30 cellular contexts compared by ENCODE assay signal in the genomic region with DNA sequence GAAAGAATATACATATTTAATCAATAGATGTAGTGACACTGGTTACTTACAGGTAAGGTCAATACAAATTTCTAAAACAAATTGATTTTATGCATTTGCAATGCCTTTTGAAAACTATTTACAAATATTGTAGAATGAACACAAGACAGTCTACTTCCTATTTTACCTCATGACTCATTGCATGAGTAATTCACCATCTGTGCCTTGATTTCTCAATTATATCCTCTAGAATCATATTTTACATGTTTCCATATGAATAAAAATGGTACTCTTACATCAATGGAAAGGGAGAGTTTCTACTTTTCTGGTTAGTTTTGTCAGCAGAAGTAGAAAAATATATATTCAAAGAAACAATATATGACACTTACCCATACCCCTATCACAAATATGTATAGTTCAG.
"Had no signal": no experiment of that assay in that cellular context is flagged by ENCODE, and none has a peak within 500 bp of the region (broad histone marks: within the 10 kb centered on the region; RNA-seq: fewer than 3 reads in every experiment).

No MANE protein-coding gene starts in this region.

- H3K4me3 Mint-ChIP-seq: activated naive CD4-positive, alpha-beta T cell treated with anti-CD3 and anti-CD28 coated beads for 36 hours; activated naive CD8-positive, alpha-beta T cell treated with anti-CD3 and anti-CD28 coated beads for 36 hours; activated T-helper 1 cell treated with anti-CD3 and anti-CD28 coated beads, Interleukin-12 subunit alpha, Interleukin-12 subunit beta, Interleukin-2, Interleukin-4 antibody, amounts not matched to agents 30 ng/mL and 10 ng/mL and 1 ng/mL, durations not matched to agents 14 hours and 24 hours and 36 hours; effector memory CD8-positive, alpha-beta T cell; mesothelial cell of epicardium; naive thymus-derived CD4-positive, alpha-beta T cell; stimulated activated memory B cell treated with anti-CD40 and anti-IgM and Interleukin-4, amounts not matched to agents 10 μg/mL and 1 μg/mL and 100 μg/mL, for 72 hours had no signal

- H3K4me3 ChIP-seq: adrenal gland, body of pancreas, coronary artery, gastroesophageal sphincter, hepatocyte, pancreas, prostate gland, sigmoid colon, stomach, suprapubic skin, tibial artery, upper lobe of right lung had no signal

- H3K36me3 ChIP-seq: adrenal gland, gastroesophageal sphincter, pancreas, prostate gland, sigmoid colon, stomach, suprapubic skin, tibial artery, upper lobe of right lung, WERI-Rb-1 had no signal

- H3K27me3 Mint-ChIP-seq: activated naive CD8-positive, alpha-beta T cell treated with anti-CD3 and anti-CD28 coated beads for 36 hours; effector memory CD8-positive, alpha-beta T cell; naive thymus-derived CD4-positive, alpha-beta T cell; stimulated activated memory B cell treated with anti-CD40 and anti-IgM and Interleukin-4, amounts not matched to agents 10 μg/mL and 1 μg/mL and 100 μg/mL, for 72 hours had no signal

- H3K79me2 ChIP-seq: hepatocyte had no signal

- H3K27me3 ChIP-seq: adrenal gland, body of pancreas, gastroesophageal sphincter, hepatocyte, pancreas, sigmoid colon, stomach, suprapubic skin, tibial artery, upper lobe of right lung had no signal

- H3K27ac Mint-ChIP-seq: activated naive CD4-positive, alpha-beta T cell treated with anti-CD3 and anti-CD28 coated beads for 36 hours; activated naive CD8-positive, alpha-beta T cell treated with anti-CD3 and anti-CD28 coated beads for 36 hours; activated T-helper 1 cell treated with anti-CD3 and anti-CD28 coated beads, Interleukin-12 subunit alpha, Interleukin-12 subunit beta, Interleukin-2, Interleukin-4 antibody, amounts not matched to agents 30 ng/mL and 10 ng/mL and 1 ng/mL, durations not matched to agents 14 hours and 24 hours and 36 hours; effector memory CD8-positive, alpha-beta T cell; mesothelial cell of epicardium; naive thymus-derived CD4-positive, alpha-beta T cell; stimulated activated memory B cell treated with anti-CD40 and anti-IgM and Interleukin-4, amounts not matched to agents 10 μg/mL and 1 μg/mL and 100 μg/mL, for 72 hours had no signal

- H3K36me3 Mint-ChIP-seq: activated naive CD8-positive, alpha-beta T cell treated with anti-CD3 and anti-CD28 coated beads for 36 hours; mesothelial cell of epicardium; naive thymus-derived CD4-positive, alpha-beta T cell; stimulated activated memory B cell treated with anti-CD40 and anti-IgM and Interleukin-4, amounts not matched to agents 10 μg/mL and 1 μg/mL and 100 μg/mL, for 72 hours had no signal

- H3K4me1 Mint-ChIP-seq: activated naive CD8-positive, alpha-beta T cell treated with anti-CD3 and anti-CD28 coated beads for 36 hours; naive thymus-derived CD4-positive, alpha-beta T cell; stimulated activated memory B cell treated with anti-CD40 and anti-IgM and Interleukin-4, amounts not matched to agents 10 μg/mL and 1 μg/mL and 100 μg/mL, for 72 hours had no signal

- DNase-seq: activated CD4-positive, alpha-beta T cell treated with anti-CD3 and anti-CD28 coated beads for 48 hours; activated CD4-positive, alpha-beta T cell treated with anti-CD3 and anti-CD28 coated beads, Interleukin-2, amount 50 U/mL, for 48 hours; activated CD8-positive, alpha-beta memory T cell treated with anti-CD3 and anti-CD28 coated beads for 24 hours; activated effector memory CD4-positive, alpha-beta T cell treated with anti-CD3 and anti-CD28 coated beads, Interleukin-2, amount 50 U/mL, for 16 hours; activated naive CD4-positive, alpha-beta T cell treated with anti-CD3 and anti-CD28 coated beads for 36 hours; activated naive CD8-positive, alpha-beta T cell treated with anti-CD3 and anti-CD28 coated beads for 36 hours; adrenal gland; aorta; body of pancreas; effector memory CD8-positive, alpha-beta T cell; naive thymus-derived CD4-positive, alpha-beta T cell; nucleus accumbens; pancreas; retina; sigmoid colon; small intestine; stimulated activated CD4-positive, alpha-beta T cell treated with anti-CD3 and anti-CD28 coated beads, Interleukin-4, amount 100 ng/mL, for 24 hours; stomach; T1000; tibial artery; upper lobe of right lung; WERI-Rb-1 had no signal

- H2AFZ ChIP-seq: hepatocyte had no signal

- H3K4me2 ChIP-seq: hepatocyte had no signal

- H3K4me1 ChIP-seq: adrenal gland, body of pancreas, gastroesophageal sphincter, pancreas, prostate gland, sigmoid colon, stomach, suprapubic skin, tibial artery, upper lobe of right lung had no signal

- H3K9me3 ChIP-seq: adrenal gland, body of pancreas, gastroesophageal sphincter, pancreas, prostate gland, sigmoid colon, suprapubic skin, tibial artery, upper lobe of right lung had no signal

- H3K27ac ChIP-seq: adrenal gland, body of pancreas, coronary artery, gastroesophageal sphincter, hepatocyte, pancreas, prostate gland, sigmoid colon, stomach, suprapubic skin, tibial artery, upper lobe of right lung, WERI-Rb-1 had no signal
